ENCODE assay signal across 24 cellular contexts in genomic region chrX:31893525-31893924, GRCh38.
DNase-seq lines count a peak whose midpoint lies in the region; ATAC-seq, FAIRE-seq and TF ChIP-seq lines count a peak whose summit lies in the region.
"Had no signal": no experiment of that assay in that cellular context is flagged by ENCODE, and none has a peak within 500 bp of the region (broad histone marks: within the 10 kb centered on the region; RNA-seq: fewer than 3 reads in every experiment).

No MANE protein-coding gene starts in this region.

- H3K79me2 ChIP-seq in astrocyte (ENCODE audit: insufficient read depth, low read length): no peaks in the 10 kb centered on the region

- FAIRE-seq in astrocyte (lab: Jason Lieb, UNC): peak; percentile 69
- FAIRE-seq: keratinocyte had no signal

- no peak overlapping the region for H3K4me2 ChIP-seq in astrocyte (ENCODE audit: low read length)

- H3K9ac ChIP-seq in astrocyte (ENCODE audit: low read length): no peak overlapping the region

- TF ChIP-seq CTCF in astrocyte (IDR thresholded peaks at IDR 0.05; ENCODE audit: insufficient read depth, low read depth, low read length): no peak

- H3K9me3 ChIP-seq in astrocyte (ENCODE audit: insufficient read depth, low read depth, low read length): no peaks in the 10 kb centered on the region
- H3K9me3 ChIP-seq: body of pancreas, gastrocnemius medialis, MG63, spleen, stomach, transverse colon had no signal

- H3K4me1 ChIP-seq in astrocyte (ENCODE audit: insufficient read depth, low read length): no peaks in the 10 kb centered on the region
- H3K4me1 ChIP-seq: body of pancreas, spleen, stomach, transverse colon had no signal

- no peaks in the 10 kb centered on the region for H4K20me1 ChIP-seq in astrocyte (ENCODE audit: insufficient read depth, low read length)

- H3K4me3 ChIP-seq in astrocyte (ENCODE audit: insufficient read depth, low read depth, low read length): no peak overlapping the region
- H3K4me3 ChIP-seq: body of pancreas, gastrocnemius medialis, MG63, spleen, stomach, transverse colon had no signal

- H3K9me3 Mint-ChIP-seq in astrocyte (ENCODE audit: unreplicated experiment): no peaks in the 10 kb centered on the region
- H3K9me3 Mint-ChIP-seq: activated CD4-positive, alpha-beta T cell treated with anti-CD3 and anti-CD28 coated beads, Interleukin-2, amount 10 ng/mL, durations not matched to agents 24 days and 14 days had no signal

- no peaks in the 10 kb centered on the region for H3K27me3 Mint-ChIP-seq in astrocyte (ENCODE audit: low read depth, unreplicated experiment)
- H3K27me3 Mint-ChIP-seq: activated CD4-positive, alpha-beta T cell treated with anti-CD3 and anti-CD28 coated beads, Interleukin-2, amount 10 ng/mL, durations not matched to agents 24 days and 14 days; CD4-positive, CD25-positive, alpha-beta regulatory T cell had no signal

- H3K27me3 ChIP-seq in astrocyte (ENCODE audit: insufficient read depth, low read length): no peaks in the 10 kb centered on the region
- H3K27me3 ChIP-seq: body of pancreas, gastrocnemius medialis, MG63, spleen, transverse colon had no signal

- H3K27ac ChIP-seq in astrocyte (ENCODE audit: low read depth, low read length): no peak overlapping the region
- H3K27ac ChIP-seq: body of pancreas, gastrocnemius medialis, HL-60, spleen, stomach, transverse colon had no signal

- no peaks in the 10 kb centered on the region for H3K4me1 Mint-ChIP-seq in astrocyte (ENCODE audit: low read depth, unreplicated experiment)
- H3K4me1 Mint-ChIP-seq: activated CD4-positive, alpha-beta T cell treated with anti-CD3 and anti-CD28 coated beads, Interleukin-2, amount 10 ng/mL, durations not matched to agents 24 days and 14 days; CD4-positive, CD25-positive, alpha-beta regulatory T cell had no signal

- H3K27ac Mint-ChIP-seq in astrocyte (ENCODE audit: unreplicated experiment): no peak overlapping the region
- H3K27ac Mint-ChIP-seq: activated CD4-positive, alpha-beta T cell treated with anti-CD3 and anti-CD28 coated beads, Interleukin-2, amount 10 ng/mL, durations not matched to agents 24 days and 14 days; CD4-positive, CD25-positive, alpha-beta regulatory T cell had no signal

- ATAC-seq in GM18867 (IDR thresholded peaks at IDR 0.05; ENCODE audit: unreplicated experiment): peak; percentile 64
- peak; percentile 78 for ATAC-seq in GM21825 (IDR thresholded peaks at IDR 0.05; ENCODE audit: unreplicated experiment)
- peak; percentile 63 for ATAC-seq in HG03457 (IDR thresholded peaks at IDR 0.05; ENCODE audit: unreplicated experiment)
- no peak for ATAC-seq in HG03280 (IDR thresholded peaks at IDR 0.05; ENCODE audit: unreplicated experiment)
- ATAC-seq: body of pancreas, gastrocnemius medialis, Right ventricle myocardium inferior had no signal

- H3K36me3 ChIP-seq in astrocyte (ENCODE audit: insufficient read depth, low read length): no peaks in the 10 kb centered on the region
- H3K36me3 ChIP-seq: gastrocnemius medialis, MG63, spleen, stomach, transverse colon had no signal

- no peaks in the 10 kb centered on the region for H3K36me3 Mint-ChIP-seq in astrocyte (ENCODE audit: low read depth, unreplicated experiment)
- H3K36me3 Mint-ChIP-seq: CD4-positive, CD25-positive, alpha-beta regulatory T cell had no signal

- no peak overlapping the region for H2AFZ ChIP-seq in astrocyte (ENCODE audit: low read depth, low read length)

- H3K4me3 Mint-ChIP-seq in astrocyte (ENCODE audit: unreplicated experiment): no peak overlapping the region
- H3K4me3 Mint-ChIP-seq: activated CD4-positive, alpha-beta T cell treated with anti-CD3 and anti-CD28 coated beads, Interleukin-2, amount 10 ng/mL, durations not matched to agents 24 days and 14 days; CD4-positive, CD25-positive, alpha-beta regulatory T cell had no signal

- no peak for DNase-seq in astrocyte (ENCODE audit: low read depth)
- no peak for DNase-seq in NCI-H128 (lab: John Stamatoyannopoulos, UW; ENCODE audit: unreplicated experiment)
- no peak for DNase-seq in NCI-H82 treated with DMSO at 0.1 percent for 48 hours (lab: John Stamatoyannopoulos, UW; ENCODE audit: unreplicated experiment)
- DNase-seq in activated gamma-delta T cell treated with Interleukin-2 at 50 U/mL for 16 hours: no peak
- DNase-seq: activated CD4-positive, alpha-beta T cell treated with anti-CD3 and anti-CD28 coated beads, Interleukin-2, amount 10 ng/mL, durations not matched to agents 24 days and 14 days; CD4-positive, CD25-positive, alpha-beta regulatory T cell; effector CD8-positive, alpha-beta T cell; gastrocnemius medialis; GF-D8; GOT3; NCI-H2029; NCI-H446 treated with DMSO at 0.1 percent for 48 hours; spleen; stomach; transverse colon had no signal
